In the genomic region with DNA sequence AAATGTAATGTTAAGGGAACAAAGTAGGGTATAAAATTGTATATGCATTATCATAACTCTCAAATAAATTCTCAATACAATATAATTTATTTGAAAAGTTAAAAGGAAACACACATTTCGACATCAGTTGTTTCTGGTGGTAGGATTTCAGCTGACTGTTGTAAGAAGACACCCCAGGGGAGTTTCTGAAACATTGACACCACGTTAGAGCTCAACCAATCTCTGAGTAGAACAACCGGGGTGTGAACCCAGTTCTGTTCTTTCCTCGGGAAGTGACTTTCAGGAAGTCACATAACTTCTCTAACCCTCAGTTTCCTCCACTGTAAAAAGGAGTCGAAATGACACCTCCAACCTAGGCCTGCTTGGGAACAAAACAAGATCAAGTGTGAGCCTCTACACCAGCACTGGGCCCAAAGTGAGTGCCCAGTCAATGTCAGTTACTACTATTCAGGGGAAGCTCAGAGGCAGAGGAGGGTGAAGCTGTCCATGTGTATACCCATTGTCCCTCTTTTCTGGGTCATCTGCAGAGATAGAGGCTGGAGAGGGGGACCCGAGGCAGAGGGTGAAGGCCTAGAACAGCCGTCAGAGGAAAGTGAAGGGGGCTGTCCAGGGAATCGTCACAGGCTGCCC, we compare ENCODE assay signal across 23 cellular contexts.
A peak's percentile ranks its signal among the peaks of the same experiment; 100 is the strongest.
DNase-seq lines count a peak whose midpoint lies in the region; ATAC-seq and TF ChIP-seq lines count a peak whose summit lies in the region.
"Had no signal": no experiment of that assay in that cellular context is flagged by ENCODE, and none has a peak within 500 bp of the region (broad histone marks: within the 10 kb centered on the region; RNA-seq: fewer than 3 reads in every experiment).

No MANE protein-coding gene starts in this region.

- H3K27me3 ChIP-seq in SJSA1 (replicated peaks) (no peaks in the 10 kb centered on the region), esophagus muscularis mucosa (no peaks in the 10 kb centered on the region), neuronal stem cell (ENCODE audit: control insufficient read depth in 3 of 3, insufficient read depth in 3 of 3, low read depth in 1 of 3, low read length in 3 of 3) (no peaks in the 10 kb centered on the region), HAP-1 (ENCODE audit: low read depth) (no peaks in the 10 kb centered on the region)
- H3K27me3 ChIP-seq: adrenal gland, BLaER1, Peyer's patch, transverse colon had no signal

- H3K23ac ChIP-seq in neuronal stem cell (ENCODE audit: low read depth, low read length, poor library complexity) = no peak overlapping the region

- H3K27ac ChIP-seq in SJSA1 (peak overlapping the region; percentile 100; the same call in 1 of the 2 replicates), esophagus muscularis mucosa (replicated peaks in 1 of 4) (no peak overlapping the region), neuronal stem cell (replicated peaks; ENCODE audit: low read length) (no peak overlapping the region)
- H3K27ac ChIP-seq: adrenal gland, BLaER1, Peyer's patch, SK-N-MC had no signal

- DNase-seq in activated CD4-positive, alpha-beta T cell treated with anti-CD3 and anti-CD28 coated beads for 36 hours = no peak
- DNase-seq in activated CD4-positive, alpha-beta T cell treated with anti-CD3 and anti-CD28 coated beads for 48 hours = no peak
- DNase-seq in SJSA1 (ENCODE audit: low read depth in 1 of 2, low spot score in 2 of 2) (peak in 1 of 2 experiments; percentile 10), esophagus muscularis mucosa (ENCODE audit: extremely low spot score) (peak; percentile 79), neuronal stem cell (ENCODE audit: low spot score) (no peak), dermis blood vessel endothelial cell (no peak), HAP-1 (ENCODE audit: low spot score in 2 of 2) (no peak), G401 (ENCODE audit: low spot score) (no peak)
- DNase-seq: activated CD4-positive, alpha-beta T cell treated with anti-CD3 and anti-CD28 coated beads, Interleukin-2, amount 10 ng/mL, durations not matched to agents 7 days and 5 days; activated T-cell treated with anti-CD3 and anti-CD28 coated beads, Interleukin-2, amount 50 U/mL, for 48 hours; adrenal gland; endodermal cell; hippocampal formation; Karpas-422; kidney; NCI-H748 treated with DMSO at 0.1 percent for 48 hours; Peyer's patch; retina; stimulated activated CD4-positive, alpha-beta T cell treated with anti-CD3 and anti-CD28 coated beads, Interleukin-15, amount 100 ng/mL, for 24 hours; stimulated activated naive B cell treated with anti-CD40 and anti-IgM and Interleukin-4, amounts not matched to agents 10 μg/mL and 1 μg/mL and 100 μg/mL, for 72 hours; transverse colon had no signal

- H2BK15ac ChIP-seq in neuronal stem cell (ENCODE audit: low read length) = no peak overlapping the region

- no peak for TF ChIP-seq CTCF in esophagus muscularis mucosa (IDR thresholded peaks at IDR 0.05)

- no peak overlapping the region for H3K14ac ChIP-seq in neuronal stem cell (ENCODE audit: low read length)

- in situ Hi-C loops in HAP-1 (cut with MboI; ENCODE audit: low sequenced_read_pairs) (no loop called here), G401 (cut with HindIII; ENCODE audit: low sequenced_read_pairs) (no loop called here)

- H3K4me1 ChIP-seq in SJSA1 (replicated peaks) (peaks cover 79% of the 10 kb centered on the region), esophagus muscularis mucosa (peaks cover 4 to 18% (median 14%) of the 10 kb centered on the region in 4 donors), neuronal stem cell (ENCODE audit: control insufficient read depth in 2 of 2, insufficient read depth in 1 of 2, low read depth in 1 of 2, low read length in 2 of 2) (peaks cover 29 to 51% of the 10 kb centered on the region in 2 donors), HAP-1 (peaks cover 43% of the 10 kb centered on the region)
- H3K4me1 ChIP-seq: adrenal gland, BLaER1 had no signal

- TF ChIP-seq EP300 in esophagus muscularis mucosa (IDR thresholded peaks at IDR 0.05) = no peak

- no peak overlapping the region for H3K9ac ChIP-seq in neuronal stem cell (ENCODE audit: low read depth, low read length, poor library complexity)
- H3K9ac ChIP-seq: BLaER1 had no signal

- POLR2A ChIA-PET in activated CD4-positive, alpha-beta T cell treated with anti-CD3 and anti-CD28 coated beads for 36 hours (lab: Charles Lee) = no interaction called here

- H4K91ac ChIP-seq in neuronal stem cell (ENCODE audit: low read depth, low read length, poor library complexity) = no peak overlapping the region

- peaks cover 30% of the 10 kb centered on the region for H3K4me1 Mint-ChIP-seq in activated CD4-positive, alpha-beta T cell treated with anti-CD3 and anti-CD28 coated beads for 36 hours
- H3K4me1 Mint-ChIP-seq: stimulated activated naive B cell treated with anti-CD40 and anti-IgM and Interleukin-4, amounts not matched to agents 10 μg/mL and 1 μg/mL and 100 μg/mL, for 72 hours had no signal

- H2BK120ac ChIP-seq in neuronal stem cell (ENCODE audit: low read depth, low read length) = no peak overlapping the region

- 84% methylated on average over 8 of the region's 8 CpGs for WGBS in esophagus muscularis mucosa
- WGBS in neuronal stem cell (ENCODE audit: extremely low coverage in 2 of 2, insufficient read length in 2 of 2, insufficient replicate concordance in 1 of 2), 2 donors = no CpG with 5 or more reads among the region's 8 CpGs

- no peak overlapping the region for H3K4ac ChIP-seq in neuronal stem cell (ENCODE audit: low read length)

- H2AK5ac ChIP-seq in neuronal stem cell (ENCODE audit: low read depth, low read length) = peak overlapping the region; percentile 44

- H3K9me3 Mint-ChIP-seq in activated CD4-positive, alpha-beta T cell treated with anti-CD3 and anti-CD28 coated beads for 36 hours (ENCODE audit: low read depth) = no peaks in the 10 kb centered on the region
- H3K9me3 Mint-ChIP-seq: activated CD4-positive, alpha-beta T cell treated with anti-CD3 and anti-CD28 coated beads, Interleukin-2, amount 10 ng/mL, durations not matched to agents 7 days and 5 days; endodermal cell; stimulated activated naive B cell treated with anti-CD40 and anti-IgM and Interleukin-4, amounts not matched to agents 10 μg/mL and 1 μg/mL and 100 μg/mL, for 72 hours had no signal

- no peaks in the 10 kb centered on the region for H3K9me3 ChIP-seq in SJSA1 (replicated peaks)
- no peaks in the 10 kb centered on the region for H3K9me3 ChIP-seq in esophagus muscularis mucosa
- no peaks in the 10 kb centered on the region for H3K9me3 ChIP-seq in neuronal stem cell (replicated peaks in 1 of 2; ENCODE audit: control insufficient read depth in 2 of 2, insufficient read depth in 1 of 2, low read depth in 1 of 2, low read length in 2 of 2)
- H3K9me3 ChIP-seq in HAP-1 = no peaks in the 10 kb centered on the region
- H3K9me3 ChIP-seq: adrenal gland, BLaER1, Peyer's patch, transverse colon had no signal

- no peak overlapping the region for H2AFZ ChIP-seq in neuronal stem cell (ENCODE audit: low read length)

- peak overlapping the region; percentile 73 for H2BK12ac ChIP-seq in neuronal stem cell (ENCODE audit: low read length)

- H3K27me3 Mint-ChIP-seq in activated CD4-positive, alpha-beta T cell treated with anti-CD3 and anti-CD28 coated beads for 36 hours = no peaks in the 10 kb centered on the region
- H3K27me3 Mint-ChIP-seq: activated CD4-positive, alpha-beta T cell treated with anti-CD3 and anti-CD28 coated beads, Interleukin-2, amount 10 ng/mL, durations not matched to agents 7 days and 5 days; stimulated activated naive B cell treated with anti-CD40 and anti-IgM and Interleukin-4, amounts not matched to agents 10 μg/mL and 1 μg/mL and 100 μg/mL, for 72 hours had no signal

- peak overlapping the region; percentile 45 for H3K27ac Mint-ChIP-seq in activated CD4-positive, alpha-beta T cell treated with anti-CD3 and anti-CD28 coated beads for 36 hours
- H3K27ac Mint-ChIP-seq: activated CD4-positive, alpha-beta T cell treated with anti-CD3 and anti-CD28 coated beads, Interleukin-2, amount 10 ng/mL, durations not matched to agents 7 days and 5 days; endodermal cell; stimulated activated naive B cell treated with anti-CD40 and anti-IgM and Interleukin-4, amounts not matched to agents 10 μg/mL and 1 μg/mL and 100 μg/mL, for 72 hours had no signal

- no peak for ATAC-seq in activated CD4-positive, alpha-beta T cell treated with anti-CD3 and anti-CD28 coated beads for 36 hours
- ATAC-seq: stimulated activated naive B cell treated with anti-CD40 and anti-IgM and Interleukin-4, amounts not matched to agents 10 μg/mL and 1 μg/mL and 100 μg/mL, for 72 hours had no signal

- peaks cover 5% of the 10 kb centered on the region for H3K36me3 Mint-ChIP-seq in activated CD4-positive, alpha-beta T cell treated with anti-CD3 and anti-CD28 coated beads for 36 hours (ENCODE audit: low read depth)
- H3K36me3 Mint-ChIP-seq: stimulated activated naive B cell treated with anti-CD40 and anti-IgM and Interleukin-4, amounts not matched to agents 10 μg/mL and 1 μg/mL and 100 μg/mL, for 72 hours had no signal

- no peak overlapping the region for H3K4me3 Mint-ChIP-seq in activated CD4-positive, alpha-beta T cell treated with anti-CD3 and anti-CD28 coated beads for 36 hours
- H3K4me3 Mint-ChIP-seq: activated CD4-positive, alpha-beta T cell treated with anti-CD3 and anti-CD28 coated beads, Interleukin-2, amount 10 ng/mL, durations not matched to agents 7 days and 5 days; endodermal cell; stimulated activated naive B cell treated with anti-CD40 and anti-IgM and Interleukin-4, amounts not matched to agents 10 μg/mL and 1 μg/mL and 100 μg/mL, for 72 hours had no signal

- intact Hi-C loops in activated CD4-positive, alpha-beta T cell treated with anti-CD3 and anti-CD28 coated beads for 36 hours (cut with DNase I, micrococcal nuclease) = no loop called here
- intact Hi-C loops in esophagus muscularis mucosa (cut with DNase I) = no loop called here

- H2BK5ac ChIP-seq in neuronal stem cell (ENCODE audit: low read length) = no peak overlapping the region

- H3K36me3 ChIP-seq in SJSA1 (no peaks in the 10 kb centered on the region), esophagus muscularis mucosa (no peaks in the 10 kb centered on the region), neuronal stem cell (replicated peaks in 1 of 2; ENCODE audit: control insufficient read depth in 2 of 2, insufficient read depth in 2 of 2, low read length in 2 of 2) (no peaks in the 10 kb centered on the region), HAP-1 (replicated peaks) (no peaks in the 10 kb centered on the region)
- H3K36me3 ChIP-seq: adrenal gland, BLaER1, Peyer's patch, transverse colon had no signal

- CTCF ChIA-PET in activated CD4-positive, alpha-beta T cell treated with anti-CD3 and anti-CD28 coated beads for 36 hours (lab: Charles Lee) = interaction anchor here (0.6 to 2.4 kb wide), 4 partner anchors 13 to 528 kb away, joined by 3 to 15 read pairs (median 4); no protein-coding TSS in a partner anchor

- H3K4me3 ChIP-seq in SJSA1 = no peak overlapping the region
- H3K4me3 ChIP-seq in esophagus muscularis mucosa = no peak overlapping the region
- no peak overlapping the region for H3K4me3 ChIP-seq in neuronal stem cell (ENCODE audit: low read length in 2 of 2)
- H3K4me3 ChIP-seq in HAP-1 = no peak overlapping the region
- H3K4me3 ChIP-seq: adrenal gland, BLaER1, Peyer's patch, SK-N-MC, transverse colon had no signal

- no peak overlapping the region for H4K8ac ChIP-seq in neuronal stem cell (ENCODE audit: low read depth, low read length)

- peak overlapping the region; percentile 60 for H3K18ac ChIP-seq in neuronal stem cell (ENCODE audit: low read length)

- no peaks in the 10 kb centered on the region for H3K79me1 ChIP-seq in neuronal stem cell (ENCODE audit: low read depth, low read length)

- TF ChIP-seq POLR2A in esophagus muscularis mucosa (IDR thresholded peaks at IDR 0.05; ENCODE audit: low read depth) = no peak

- no peak overlapping the region for H3K4me2 ChIP-seq in neuronal stem cell (ENCODE audit: insufficient read depth, low read length, poor library complexity, severe bottlenecking)
- H3K4me2 ChIP-seq: BLaER1 had no signal
